Comparison of ENCODE assay signal across 13 cellular contexts in the genomic region with DNA sequence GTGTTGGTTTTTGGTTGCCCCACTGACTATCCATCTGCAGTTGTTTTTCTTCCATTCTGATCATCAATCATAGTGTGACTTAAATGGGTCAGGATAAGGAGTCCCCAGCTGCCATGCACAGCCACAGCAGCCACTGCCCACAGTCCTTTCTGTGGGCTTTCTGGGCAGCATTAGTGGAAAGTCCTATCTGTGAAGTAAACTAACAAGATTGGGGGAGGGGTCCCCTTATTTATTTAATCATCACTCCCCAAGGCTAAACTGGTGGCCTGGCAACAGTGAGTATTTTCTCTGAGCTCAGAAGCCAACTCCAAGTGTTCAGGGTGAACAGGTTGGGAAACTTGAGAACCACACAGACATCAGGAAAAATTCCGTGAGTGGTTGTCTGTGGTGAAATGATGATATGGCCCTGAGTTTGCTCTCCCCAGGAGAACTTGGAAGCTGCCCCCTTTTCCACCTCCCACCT.
DNase-seq lines count a peak whose midpoint lies in the region; ATAC-seq and TF ChIP-seq lines count a peak whose summit lies in the region.
"Had no signal": no experiment of that assay in that cellular context is flagged by ENCODE, and none has a peak within 500 bp of the region (broad histone marks: within the 10 kb centered on the region; RNA-seq: fewer than 3 reads in every experiment).

No MANE protein-coding gene starts in this region.

- H3K27me3 ChIP-seq in CD4-positive, alpha-beta T cell (ENCODE audit: control insufficient read depth, insufficient read depth, low read length): peaks cover 1% of the 10 kb centered on the region
- no peaks in the 10 kb centered on the region for H3K27me3 ChIP-seq in transverse colon
- H3K27me3 ChIP-seq: cardiac muscle cell had no signal

- H3K4me1 ChIP-seq in transverse colon: peaks cover 7 to 30% (median 14%) of the 10 kb centered on the region in 4 donors

- in situ Hi-C loops in transverse colon (cut with MboI; ENCODE audit: low pct_ligation_motif_present in 1 of 4, low pct_unique_long_range_greater_than_20kb in 1 of 4, low sequenced_read_pairs in 3 of 4): no loop called here

- H3K36me3 Mint-ChIP-seq in nephron progenitor cell (ENCODE audit: low read depth): peaks cover 5% of the 10 kb centered on the region
- H3K36me3 Mint-ChIP-seq in CD4-positive, alpha-beta T cell (ENCODE audit: low read depth): no peaks in the 10 kb centered on the region
- H3K36me3 Mint-ChIP-seq: CD8-positive, alpha-beta memory T cell had no signal

- no peak for TF ChIP-seq EP300 in transverse colon (IDR thresholded peaks at IDR 0.05; ENCODE audit: low read depth)

- H3K9me3 Mint-ChIP-seq in nephron progenitor cell: peaks cover 16% of the 10 kb centered on the region
- H3K9me3 Mint-ChIP-seq in CD4-positive, alpha-beta T cell: no peaks in the 10 kb centered on the region
- H3K9me3 Mint-ChIP-seq: CD8-positive, alpha-beta memory T cell had no signal

- intact Hi-C loops in CD4-positive, alpha-beta T cell (cut with DNase I, micrococcal nuclease): no loop called here
- intact Hi-C loops in transverse colon (cut with DNase I; ENCODE audit: low total_unique reads): no loop called here

- H3K4me3 ChIP-seq in AG10803 (ENCODE audit: low read length) (no peak overlapping the region), choroid plexus epithelial cell (ENCODE audit: low read depth, low read length) (no peak overlapping the region), transverse colon (no peak overlapping the region)
- H3K4me3 ChIP-seq: cardiac muscle cell had no signal

- no peaks in the 10 kb centered on the region for H3K27me3 Mint-ChIP-seq in nephron progenitor cell (ENCODE audit: low read depth, poor library complexity)
- peaks cover 28% of the 10 kb centered on the region for H3K27me3 Mint-ChIP-seq in CD4-positive, alpha-beta T cell

- peaks cover 65% of the 10 kb centered on the region for H3K4me1 Mint-ChIP-seq in nephron progenitor cell
- H3K4me1 Mint-ChIP-seq in CD4-positive, alpha-beta T cell (ENCODE audit: low read depth): no peaks in the 10 kb centered on the region
- H3K4me1 Mint-ChIP-seq: CD8-positive, alpha-beta memory T cell had no signal

- H3K9me3 ChIP-seq in CD4-positive, alpha-beta T cell (ENCODE audit: control insufficient read depth, low read length): no peaks in the 10 kb centered on the region
- H3K9me3 ChIP-seq in transverse colon: no peaks in the 10 kb centered on the region

- peak overlapping the region; percentile 40 for H3K4me3 Mint-ChIP-seq in nephron progenitor cell
- H3K4me3 Mint-ChIP-seq in CD4-positive, alpha-beta T cell: no peak overlapping the region
- H3K4me3 Mint-ChIP-seq: CD8-positive, alpha-beta memory T cell had no signal

- 73 to 80% methylated on average over 1 of the region's 1 CpG for WGBS in transverse colon (ENCODE audit: low coverage in 1 of 2), 2 donors

- DNase-seq in AG10803 (ENCODE audit: low read depth) (peak; percentile 98), NCI-H446 treated with DMSO at 0.1 percent for 48 hours (lab: John Stamatoyannopoulos, UW) (peak; percentile 76), choroid plexus epithelial cell (ENCODE audit: low read depth) (peak; percentile 81), nephron progenitor cell (no peak), amygdala (lab: John Stamatoyannopoulos, UW) (no peak), transverse colon (no peak)
- no peak for DNase-seq in CD4-positive, alpha-beta T cell
- DNase-seq: activated CD4-positive, alpha-beta T cell treated with anti-CD3 and anti-CD28 coated beads, Interleukin-2, amount 50 U/mL, for 48 hours; CD8-positive, alpha-beta memory T cell; NCI-H1048; SHP77 had no signal

- TF ChIP-seq CTCF in AG10803 (conservative IDR thresholded peaks at IDR 0.05; ENCODE audit: low read length) (no peak), choroid plexus epithelial cell (conservative IDR thresholded peaks at IDR 0.05; ENCODE audit: low read depth, low read length) (no peak), nephron progenitor cell (IDR thresholded peaks at IDR 0.05) (no peak), transverse colon (IDR thresholded peaks at IDR 0.05) (no peak)
- TF ChIP-seq CTCF in CD4-positive, alpha-beta T cell (IDR thresholded peaks at IDR 0.05): no peak

- CTCF ChIA-PET in CD4-positive, alpha-beta T cell (lab: Charles Lee): no interaction called here

- ATAC-seq in CD4-positive, alpha-beta T cell (ENCODE audit: poor library complexity): no peak
- ATAC-seq in GM18517 (IDR thresholded peaks at IDR 0.05; ENCODE audit: unreplicated experiment): no peak

- POLR2A ChIA-PET in CD4-positive, alpha-beta T cell (lab: Charles Lee): no interaction called here

- H3K27ac ChIP-seq in CD4-positive, alpha-beta T cell (ENCODE audit: low read depth, low read length): no peak overlapping the region
- H3K27ac ChIP-seq in transverse colon: no peak overlapping the region

- peak overlapping the region; percentile 98 for H3K27ac Mint-ChIP-seq in nephron progenitor cell
- H3K27ac Mint-ChIP-seq in CD4-positive, alpha-beta T cell: no peak overlapping the region
- H3K27ac Mint-ChIP-seq: CD8-positive, alpha-beta memory T cell had no signal

- no peaks in the 10 kb centered on the region for H3K36me3 ChIP-seq in transverse colon
- H3K36me3 ChIP-seq: cardiac muscle cell had no signal

- no peak for TF ChIP-seq POLR2A in transverse colon (IDR thresholded peaks at IDR 0.05)

Comparison
In these comparisons a context has a peak if more than half of its experiments do, and no peak if none do; other contexts are left out.
1. DNase-seq: peak in AG10803 (single experiment), NCI-H446 treated with DMSO at 0.1 percent for 48 hours (single experiment) and choroid plexus epithelial cell (single experiment); none in nephron progenitor cell (single experiment), CD4-positive, alpha-beta T cell (0 of 10), amygdala (0 of 56) and transverse colon (single experiment).